1 cellular context compared by ENCODE assay signal in genomic region chr7:3197567-3198212, GRCh38.
TF ChIP-seq lines count a peak whose summit lies in the region.

No MANE protein-coding gene starts in this region.

TF ChIP-seq in SK-N-SH treated with all-trans-retinoic acid at 6 μM for 48 hours, 23 proteins besides CTCF, POLR2A, EP300 and RAD21 (continued from another document):
- no peak for TF ChIP-seq CREB5 (CRISPR knock-in tag; IDR thresholded peaks at IDR 0.05; ENCODE audit: low read depth)
- no peak for TF ChIP-seq PATZ1 (CRISPR knock-in tag; IDR thresholded peaks at IDR 0.05; ENCODE audit: borderline replicate concordance)
- TF ChIP-seq BACH2 (CRISPR knock-in tag; IDR thresholded peaks at IDR 0.05; ENCODE audit: borderline replicate concordance), result no peak
